8 cellular contexts compared by ENCODE assay signal in genomic region chr4:140095694-140096482, GRCh38. TPM values are rescaled to one million over a fixed set of nuclear protein-coding genes. Genes with fewer than 3 reads are reported as not detected.
DNase-seq lines count a peak whose midpoint lies in the region; ATAC-seq and TF ChIP-seq lines count a peak whose summit lies in the region.

No MANE protein-coding gene starts in this region.

- 51 to 54% methylated on average over 8 to 9 of the region's 9 CpGs for WGBS in gastroesophageal sphincter (ENCODE audit: low coverage in 1 of 2), 2 donors

- peaks cover 9% of the 10 kb centered on the region for H3K36me3 Mint-ChIP-seq in activated T-helper 1 cell treated with anti-CD3 and anti-CD28 coated beads, Interleukin-12 subunit alpha, Interleukin-12 subunit beta, Interleukin-2, Interleukin-4 antibody, amounts not matched to agents 30 ng/mL and 10 ng/mL and 1 ng/mL, durations not matched to agents 14 hours and 24 hours and 36 hours (ENCODE audit: low read depth)

- TF ChIP-seq CTCF in gastroesophageal sphincter (IDR thresholded peaks at IDR 0.05), result no peak

- H3K4me1 ChIP-seq in gastroesophageal sphincter, result peaks cover 0 to 71% (median 7%) of the 10 kb centered on the region in 3 donors
- H3K4me1 ChIP-seq in rectal smooth muscle tissue (ENCODE audit: control insufficient read depth, insufficient read depth, low read length), result peaks cover 7% of the 10 kb centered on the region

- peak overlapping the region; percentile 94 for H3K27ac Mint-ChIP-seq in activated T-helper 1 cell treated with anti-CD3 and anti-CD28 coated beads, Interleukin-12 subunit alpha, Interleukin-12 subunit beta, Interleukin-2, Interleukin-4 antibody, amounts not matched to agents 30 ng/mL and 10 ng/mL and 1 ng/mL, durations not matched to agents 14 hours and 24 hours and 36 hours

- peak overlapping the region; percentile 80 for H3K4me3 Mint-ChIP-seq in activated T-helper 1 cell treated with anti-CD3 and anti-CD28 coated beads, Interleukin-12 subunit alpha, Interleukin-12 subunit beta, Interleukin-2, Interleukin-4 antibody, amounts not matched to agents 30 ng/mL and 10 ng/mL and 1 ng/mL, durations not matched to agents 14 hours and 24 hours and 36 hours

- TF ChIP-seq POLR2A in gastroesophageal sphincter (IDR thresholded peaks at IDR 0.05), result no peak

- peaks cover 3% of the 10 kb centered on the region for H3K27me3 Mint-ChIP-seq in activated T-helper 1 cell treated with anti-CD3 and anti-CD28 coated beads, Interleukin-12 subunit alpha, Interleukin-12 subunit beta, Interleukin-2, Interleukin-4 antibody, amounts not matched to agents 30 ng/mL and 10 ng/mL and 1 ng/mL, durations not matched to agents 14 hours and 24 hours and 36 hours (ENCODE audit: insufficient read depth)

- H3K9me3 Mint-ChIP-seq in activated T-helper 1 cell treated with anti-CD3 and anti-CD28 coated beads, Interleukin-12 subunit alpha, Interleukin-12 subunit beta, Interleukin-2, Interleukin-4 antibody, amounts not matched to agents 30 ng/mL and 10 ng/mL and 1 ng/mL, durations not matched to agents 14 hours and 24 hours and 36 hours, result no peaks in the 10 kb centered on the region

- H3K27ac ChIP-seq in gastroesophageal sphincter, result peak overlapping the region in 3 of 4 donors; percentile 40 to 69 (median 62)
- no peak overlapping the region for H3K27ac ChIP-seq in rectal smooth muscle tissue (ENCODE audit: low read depth, low read length)

- intact Hi-C loops in activated T-helper 1 cell treated with anti-CD3 and anti-CD28 coated beads, Interleukin-12 subunit alpha, Interleukin-12 subunit beta, Interleukin-2, Interleukin-4 antibody, amounts not matched to agents 30 ng/mL and 10 ng/mL and 1 ng/mL, durations not matched to agents 14 hours and 24 hours and 36 hours (cut with micrococcal nuclease), result loop anchor here (1.0 to 5.0 kb wide), 8 partner anchors 7 to 919 kb away; partner anchors contain the start of gene ELF2

- H3K4me3 ChIP-seq in gastroesophageal sphincter (no peak overlapping the region), rectal smooth muscle tissue (ENCODE audit: low read length) (peak overlapping the region; percentile 43)

- peaks cover 89% of the 10 kb centered on the region for H3K4me1 Mint-ChIP-seq in activated T-helper 1 cell treated with anti-CD3 and anti-CD28 coated beads, Interleukin-12 subunit alpha, Interleukin-12 subunit beta, Interleukin-2, Interleukin-4 antibody, amounts not matched to agents 30 ng/mL and 10 ng/mL and 1 ng/mL, durations not matched to agents 14 hours and 24 hours and 36 hours (ENCODE audit: low read depth)

- H3K9ac ChIP-seq in rectal smooth muscle tissue (ENCODE audit: low read length), result no peak overlapping the region

- H3K9me3 ChIP-seq in gastroesophageal sphincter, result no peaks in the 10 kb centered on the region

- no peak for TF ChIP-seq EP300 in gastroesophageal sphincter (IDR thresholded peaks at IDR 0.05)

- H3K36me3 ChIP-seq in gastroesophageal sphincter (no peaks in the 10 kb centered on the region), rectal smooth muscle tissue (ENCODE audit: control insufficient read depth, insufficient read depth, low read length) (no peaks in the 10 kb centered on the region)

- DNase-seq in OCI-M1 (lab: John Stamatoyannopoulos, UW), result peak; percentile 83
- peak; percentile 63 for DNase-seq in activated T-helper 1 cell treated with anti-CD3 and anti-CD28 coated beads, Interleukin-12 subunit alpha, Interleukin-12 subunit beta, Interleukin-2, Interleukin-4 antibody, amounts not matched to agents 30 ng/mL and 10 ng/mL and 1 ng/mL, durations not matched to agents 14 hours and 24 hours and 36 hours (ENCODE audit: low spot score)
- no peak for DNase-seq in SKM-1 treated with dmso at 0.1 percent for 144 hours (lab: John Stamatoyannopoulos, UW; ENCODE audit: unreplicated experiment)
- no peak for DNase-seq in GM19238 (ENCODE audit: insufficient read length, low spot score)

- ATAC-seq in GM21423 (IDR thresholded peaks at IDR 0.05; ENCODE audit: unreplicated experiment), result peak; percentile 54
- ATAC-seq in gastroesophageal sphincter, result peak; percentile 34
- no peak for ATAC-seq in HG03139 (IDR thresholded peaks at IDR 0.05; ENCODE audit: unreplicated experiment)

- H3K27me3 ChIP-seq in gastroesophageal sphincter (no peaks in the 10 kb centered on the region), rectal smooth muscle tissue (ENCODE audit: control insufficient read depth, insufficient read depth, low read length) (no peaks in the 10 kb centered on the region)

RNA-seq across cellular contexts. Expression of gene MAML3, which starts 58.1 kb away (rescaled TPM):
- 0.32 and 0.47 TPM in 2 replicates for total RNA-seq in activated T-helper 1 cell treated with anti-CD3 and anti-CD28 coated beads, Interleukin-12 subunit alpha, Interleukin-12 subunit beta, Interleukin-2, Interleukin-4 antibody, amounts not matched to agents 30 ng/mL and 10 ng/mL and 1 ng/mL, durations not matched to agents 14 hours and 24 hours and 36 hours
- 10 to 100 TPM in 1 of 4 donors, 1 to 10 TPM in 3; 5.3 to 10.6 (median 9.3) TPM for total RNA-seq in gastroesophageal sphincter

Comparison
In these comparisons a context has a peak if more than half of its experiments do, and no peak if none do; other contexts are left out.
1. DNase-seq: peak in OCI-M1 (single experiment) and activated T-helper 1 cell treated with anti-CD3 and anti-CD28 coated beads, Interleukin-12 subunit alpha, Interleukin-12 subunit beta, Interleukin-2, Interleukin-4 antibody, amounts not matched to agents 30 ng/mL and 10 ng/mL and 1 ng/mL, durations not matched to agents 14 hours and 24 hours and 36 hours (single experiment); none in SKM-1 treated with dmso at 0.1 percent for 144 hours (single experiment) and GM19238 (single experiment).